In the genomic region with DNA sequence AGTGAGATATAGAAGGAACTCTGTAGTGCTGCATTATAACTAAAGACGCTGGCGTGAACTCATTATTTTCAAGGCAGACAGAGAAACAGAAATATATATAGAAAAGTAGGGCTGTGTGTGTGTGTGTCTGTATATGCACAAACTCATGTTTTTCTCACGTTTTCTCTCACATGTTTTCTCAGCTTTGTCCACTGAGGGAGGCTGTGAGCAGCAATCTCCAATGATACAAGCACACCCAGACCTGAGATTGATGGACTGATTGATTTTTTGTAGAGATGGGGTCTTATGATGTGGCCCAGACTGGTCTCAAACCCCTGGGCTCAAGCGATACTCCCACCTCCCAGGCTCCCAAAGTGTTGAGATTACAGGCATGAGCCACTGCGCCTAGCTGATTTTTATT, we compare ENCODE assay signal across 19 cellular contexts.
DNase-seq lines count a peak whose midpoint lies in the region; ATAC-seq and TF ChIP-seq lines count a peak whose summit lies in the region.
"Had no signal": no experiment of that assay in that cellular context is flagged by ENCODE, and none has a peak within 500 bp of the region (broad histone marks: within the 10 kb centered on the region; RNA-seq: fewer than 3 reads in every experiment).

No MANE protein-coding gene starts in this region.

- no peaks in the 10 kb centered on the region for H3K27me3 ChIP-seq in AG04450 (ENCODE audit: control insufficient read depth, insufficient read depth, low read length)
- H3K27me3 ChIP-seq in GM23338 (ENCODE audit: insufficient read depth): no peaks in the 10 kb centered on the region
- H3K27me3 ChIP-seq in prostate gland (replicated peaks; ENCODE audit: insufficient read depth): no peaks in the 10 kb centered on the region
- H3K27me3 ChIP-seq: Peyer's patch, uterus had no signal

- H3K4me3 ChIP-seq in AG04450 (ENCODE audit: low read depth, low read length) (no peak overlapping the region), GM23338 (no peak overlapping the region), fibroblast of the aortic adventitia (ENCODE audit: low read depth, low read length) (no peak overlapping the region), prostate gland (no peak overlapping the region)
- H3K4me3 ChIP-seq: Peyer's patch, smooth muscle cell, uterus had no signal

- ATAC-seq in GM23338 (peak; percentile 41), GM18520 (IDR thresholded peaks at IDR 0.05; ENCODE audit: unreplicated experiment) (no peak), HG02798 (IDR thresholded peaks at IDR 0.05; ENCODE audit: poor library complexity, unreplicated experiment) (no peak)
- ATAC-seq: effector memory CD8-positive, alpha-beta T cell; naive thymus-derived CD8-positive, alpha-beta T cell had no signal

- CTCF ChIA-PET in AG04450 (lab: Charles Lee): interaction anchor here (0.6 to 2.7 kb wide), 7 partner anchors 10 to 363 kb away, joined by 3 to 9 read pairs (median 3); no protein-coding TSS in a partner anchor

- H3K36me3 ChIP-seq in GM23338 (ENCODE audit: insufficient read depth) (no peaks in the 10 kb centered on the region), prostate gland (no peaks in the 10 kb centered on the region)
- H3K36me3 ChIP-seq: Peyer's patch, uterus had no signal

- POLR2A ChIA-PET in AG04450 (lab: Yijun Ruan, JAX): interaction anchor here (0.6 kb wide), 1 partner anchor 45 kb away, joined by 3 read pairs; no protein-coding TSS in a partner anchor

- intact Hi-C loops in prostate gland (cut with DNase I): no loop called here

- no peak overlapping the region for H3K27ac Mint-ChIP-seq in GM23338
- H3K27ac Mint-ChIP-seq: activated CD4-positive, alpha-beta T cell treated with anti-CD3 and anti-CD28 coated beads, Interleukin-2, amount 10 ng/mL, durations not matched to agents 7 days and 5 days; effector memory CD8-positive, alpha-beta T cell; naive thymus-derived CD8-positive, alpha-beta T cell had no signal

- H3K4me1 ChIP-seq in GM23338 (ENCODE audit: insufficient read depth): peaks cover 4% of the 10 kb centered on the region; the same call in 1 of the 2 replicates
- H3K4me1 ChIP-seq in prostate gland (replicated peaks): no peaks in the 10 kb centered on the region
- H3K4me1 ChIP-seq: Peyer's patch, uterus had no signal

- TF ChIP-seq CTCF in AG04450 (IDR thresholded peaks at IDR 0.05; ENCODE audit: low read depth, low read length) (peak; percentile 40), GM23338 (conservative IDR thresholded peaks at IDR 0.05; ENCODE audit: low read depth in 2 of 2) (peak in 1 of 2 experiments; percentile 14; a peak in 2 of 4 replicates), fibroblast of the aortic adventitia (IDR thresholded peaks at IDR 0.05; ENCODE audit: insufficient read depth, low read length) (peak; percentile 10), prostate gland (IDR thresholded peaks at IDR 0.05) (no peak)

- no peaks in the 10 kb centered on the region for H3K36me3 Mint-ChIP-seq in GM23338 (ENCODE audit: low read depth)

- no peaks in the 10 kb centered on the region; the same call in 1 of the 2 replicates for H4K20me1 ChIP-seq in GM23338 (replicated peaks; ENCODE audit: insufficient read depth)

- H3K27ac ChIP-seq in AG04450 (ENCODE audit: low read depth, low read length) (no peak overlapping the region), GM23338 (ENCODE audit: low read depth) (no peak overlapping the region), prostate gland (no peak overlapping the region)
- H3K27ac ChIP-seq: Peyer's patch, uterus had no signal

- peaks cover 20% of the 10 kb centered on the region; the same call in 2 of the 3 replicates for H3K4me1 Mint-ChIP-seq in GM23338
- H3K4me1 Mint-ChIP-seq: activated CD4-positive, alpha-beta T cell treated with anti-CD3 and anti-CD28 coated beads, Interleukin-2, amount 10 ng/mL, durations not matched to agents 7 days and 5 days had no signal

- 94% methylated on average over 5 of the region's 5 CpGs for WGBS in prostate gland

- DNase-seq in AG04450 (ENCODE audit: low read depth, low spot score) (no peak), GM23338 (ENCODE audit: low spot score) (peak; percentile 46), SK-N-DZ (ENCODE audit: low spot score) (peak; percentile 23), fibroblast of the aortic adventitia (ENCODE audit: low read depth) (no peak), medulla oblongata (ENCODE audit: extremely low spot score) (no peak), prostate gland (ENCODE audit: low spot score) (no peak)
- DNase-seq: activated CD4-positive, alpha-beta T cell treated with anti-CD3 and anti-CD28 coated beads, Interleukin-2, amount 10 ng/mL, durations not matched to agents 7 days and 5 days; activated gamma-delta T cell treated with Interleukin-2 at 50 U/mL for 16 hours; AML-193; amygdala; cerebellar nuclear complex; effector memory CD8-positive, alpha-beta T cell; naive thymus-derived CD8-positive, alpha-beta T cell; Peyer's patch; substantia nigra; uterus had no signal

- H2AFZ ChIP-seq in GM23338: no peak overlapping the region

- no peaks in the 10 kb centered on the region for H3F3A ChIP-seq in GM23338 (replicated peaks; ENCODE audit: low read depth)

- no peak overlapping the region for H3K4me2 ChIP-seq in GM23338
- H3K4me2 ChIP-seq: smooth muscle cell had no signal

- H3K9me3 ChIP-seq in AG04450 (ENCODE audit: control insufficient read depth, insufficient read depth, low read length) (no peaks in the 10 kb centered on the region), prostate gland (no peaks in the 10 kb centered on the region)
- H3K9me3 ChIP-seq: Peyer's patch, uterus had no signal

- H3K4me3 Mint-ChIP-seq in GM23338: no peak overlapping the region
- H3K4me3 Mint-ChIP-seq: activated CD4-positive, alpha-beta T cell treated with anti-CD3 and anti-CD28 coated beads, Interleukin-2, amount 10 ng/mL, durations not matched to agents 7 days and 5 days; effector memory CD8-positive, alpha-beta T cell; naive thymus-derived CD8-positive, alpha-beta T cell had no signal

- H3K79me2 ChIP-seq in GM23338 (replicated peaks; ENCODE audit: insufficient read depth): no peaks in the 10 kb centered on the region

- H3K9me3 Mint-ChIP-seq in GM23338: no peaks in the 10 kb centered on the region
- H3K9me3 Mint-ChIP-seq: activated CD4-positive, alpha-beta T cell treated with anti-CD3 and anti-CD28 coated beads, Interleukin-2, amount 10 ng/mL, durations not matched to agents 7 days and 5 days; effector memory CD8-positive, alpha-beta T cell; naive thymus-derived CD8-positive, alpha-beta T cell had no signal

- H3K27me3 Mint-ChIP-seq in GM23338 (ENCODE audit: insufficient read depth, low read depth, poor library complexity): no peaks in the 10 kb centered on the region
- H3K27me3 Mint-ChIP-seq: activated CD4-positive, alpha-beta T cell treated with anti-CD3 and anti-CD28 coated beads, Interleukin-2, amount 10 ng/mL, durations not matched to agents 7 days and 5 days; effector memory CD8-positive, alpha-beta T cell; naive thymus-derived CD8-positive, alpha-beta T cell had no signal

- no peak for TF ChIP-seq POLR2A in prostate gland (IDR thresholded peaks at IDR 0.05)

- H3K9me2 ChIP-seq in GM23338 (ENCODE audit: insufficient read depth): no peaks in the 10 kb centered on the region

TF ChIP-seq in GM23338, 12 proteins besides CTCF, POLR2A, EP300 and RAD21:
- no peak for TF ChIP-seq EZH2 (IDR thresholded peaks at IDR 0.05; ENCODE audit: low read depth, unreplicated experiment)
- TF ChIP-seq POLR2AphosphoS5 (IDR thresholded peaks at IDR 0.05; ENCODE audit: low read depth): no peak
- no peak for TF ChIP-seq CREB1 (CRISPR knock-in tag; IDR thresholded peaks at IDR 0.05; ENCODE audit: low read depth)
- TF ChIP-seq NANOG (IDR thresholded peaks at IDR 0.05; ENCODE audit: borderline replicate concordance): no peak
- no peak for TF ChIP-seq REST (IDR thresholded peaks at IDR 0.05; ENCODE audit: unreplicated experiment)
- TF ChIP-seq ZNF114 (CRISPR knock-in tag; IDR thresholded peaks at IDR 0.05): no peak

Comparison
In these comparisons a context has a peak if more than half of its experiments do, and no peak if none do; other contexts are left out.
1. DNase-seq: peak in GM23338 (single experiment) and SK-N-DZ (single experiment); none in AG04450 (single experiment), fibroblast of the aortic adventitia (single experiment), medulla oblongata (single experiment) and prostate gland (single experiment).
2. CTCF ChIP-seq: peak in AG04450 (single experiment) and fibroblast of the aortic adventitia (single experiment); none in prostate gland (0 of 4).